Comparison of ENCODE assay signal across 23 cellular contexts in the genomic region with DNA sequence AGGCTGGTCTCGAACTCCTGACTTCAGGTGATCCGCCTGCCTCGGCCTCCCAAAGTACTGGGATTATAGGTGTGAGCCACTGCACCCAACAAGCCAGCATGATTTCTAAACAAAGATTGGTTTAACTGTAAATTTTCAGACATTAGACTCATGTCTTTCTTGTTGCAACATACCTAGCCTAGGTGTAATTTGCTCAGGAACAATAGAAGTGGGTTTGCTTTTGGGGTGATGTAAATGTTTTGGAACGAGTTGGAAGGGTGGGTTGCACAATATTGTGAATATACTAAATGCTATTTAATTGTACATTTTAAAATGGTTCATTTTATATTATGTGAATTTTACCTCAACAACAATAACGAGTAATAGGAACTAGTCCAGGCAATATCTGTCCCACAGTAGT. TPM values are rescaled to one million over a fixed set of nuclear protein-coding genes. Genes with fewer than 3 reads are reported as not detected.
"Had no signal": no experiment of that assay in that cellular context is flagged by ENCODE, and none has a peak within 500 bp of the region (broad histone marks: within the 10 kb centered on the region; RNA-seq: fewer than 3 reads in every experiment).

No MANE protein-coding gene starts in this region.

- H3K4me3 Mint-ChIP-seq: T-helper 1 cell treated with Interleukin-12 subunit alpha and Interleukin-12 subunit beta and Interleukin-4 antibody, amounts not matched to agents 30 μg/mL and 1 μg/mL, for 36 hours; WTC11 had no signal

- H3K27ac Mint-ChIP-seq: WTC11 had no signal

- H3K27me3 ChIP-seq: cardiac muscle cell, dorsolateral prefrontal cortex, right atrium auricular region, transverse colon had no signal

- H3K27ac ChIP-seq: cardiac muscle cell, dorsolateral prefrontal cortex, right atrium auricular region, transverse colon had no signal

- DNase-seq: activated CD4-positive, alpha-beta T cell treated with anti-CD3 and anti-CD28 coated beads for 48 hours; activated T-cell treated with anti-CD3 and anti-CD28 coated beads, Interleukin-2, amount 50 U/mL, for 48 hours; dorsolateral prefrontal cortex; hippocampal formation; kidney; mesendoderm; nucleus accumbens; posterior cingulate gyrus; SHP77 treated with DMSO at 0.1 percent for 48 hours; stimulated activated CD4-positive, alpha-beta T cell treated with anti-CD3 and anti-CD28 coated beads, Interleukin-15, amount 100 ng/mL, for 24 hours; stimulated activated CD4-positive, alpha-beta T cell treated with anti-CD3 and anti-CD28 coated beads, Interleukin-4, amount 100 ng/mL, for 24 hours; stimulated activated naive CD4-positive, alpha-beta T cell; transverse colon had no signal

- H3K4me1 ChIP-seq: right atrium auricular region, transverse colon had no signal

- H3K9me3 ChIP-seq: right atrium auricular region, transverse colon had no signal

- H3K4me3 ChIP-seq: cardiac muscle cell, dorsolateral prefrontal cortex, right atrium auricular region, skin epidermis, transverse colon had no signal

- H3K9me3 Mint-ChIP-seq: natural killer cell treated with Interleukin-12 subunit alpha and Interleukin-12 subunit beta and Interleukin-15 and Interleukin-18, amount 100 ng/mL, for 72 hours; T-helper 1 cell treated with Interleukin-12 subunit alpha and Interleukin-12 subunit beta and Interleukin-4 antibody, amounts not matched to agents 30 μg/mL and 1 μg/mL, for 36 hours; WTC11 had no signal

- H3K36me3 Mint-ChIP-seq: natural killer cell treated with Interleukin-12 subunit alpha and Interleukin-12 subunit beta and Interleukin-15 and Interleukin-18, amount 100 ng/mL, for 72 hours; WTC11 had no signal

- H3K36me3 ChIP-seq: cardiac muscle cell, right atrium auricular region, transverse colon had no signal

- ATAC-seq: esophagus mucosa, SK-N-SH treated with all-trans-retinoic acid at 6 μM for 48 hours had no signal

RNA-seq across cellular contexts. Expression of gene CCR4, which starts 7.1 kb away (rescaled TPM):
- total RNA-seq: astrocyte, cardiac muscle cell, fibroblast of villous mesenchyme had no signal
